1 cellular context compared by ENCODE assay signal in the genomic region with DNA sequence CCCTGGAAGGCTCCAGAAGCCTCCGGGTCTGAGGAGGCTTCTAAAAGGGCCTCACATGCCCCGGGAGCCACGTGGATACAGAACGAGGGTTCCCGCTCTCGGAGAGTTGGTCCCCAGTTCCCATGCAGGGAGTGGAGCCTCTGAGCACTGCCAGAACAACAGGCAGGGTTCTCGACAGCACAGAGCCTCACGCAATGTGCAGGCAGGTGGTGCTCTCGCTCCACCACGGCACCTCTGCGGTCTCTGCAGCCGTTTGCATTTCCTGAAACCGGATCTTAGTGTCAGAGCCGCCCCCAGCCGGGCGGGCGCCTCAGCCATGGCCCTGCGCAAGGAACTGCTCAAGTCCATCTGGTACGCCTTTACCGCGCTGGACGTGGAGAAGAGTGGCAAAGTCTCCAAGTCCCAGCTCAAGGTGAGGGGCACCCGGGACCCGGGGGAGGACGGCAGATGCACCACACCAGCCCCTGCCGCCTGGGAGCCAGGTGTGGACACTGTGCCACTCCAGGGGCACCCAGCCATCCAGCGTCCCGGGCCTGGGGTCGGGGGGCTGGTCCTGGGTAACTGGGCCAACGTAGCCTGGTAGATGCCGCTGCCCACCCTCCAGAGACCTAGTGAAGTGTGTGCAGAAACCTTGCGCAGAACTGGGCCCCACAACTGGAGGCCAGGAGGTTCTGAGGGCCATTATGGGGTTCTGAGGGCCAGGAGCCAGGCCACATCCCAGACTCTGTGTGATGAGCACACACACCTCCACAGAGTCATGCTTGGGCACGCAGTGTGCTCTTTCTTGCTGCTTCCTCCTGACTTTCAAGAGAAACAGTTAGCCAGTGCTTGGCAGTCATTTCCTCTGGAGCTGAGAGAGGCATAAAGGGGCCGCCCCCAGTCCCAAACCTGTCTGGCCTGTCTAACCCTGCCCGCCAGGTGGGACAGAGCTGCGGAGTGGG.
TF ChIP-seq lines count a peak whose summit lies in the region.

DEF6 (plus strand) TSS at position 278 of the 941 bp plus-strand sequence; CDS start at position 317, 39 bp downstream.

TF ChIP-seq in SK-N-SH, 30 proteins besides CTCF, POLR2A, EP300 and RAD21 (continued from another document):
- TF ChIP-seq REST (IDR thresholded peaks at IDR 0.05; ENCODE audit: low read depth, low read length) (no peak), GABPA (IDR thresholded peaks at IDR 0.05; ENCODE audit: low read depth) (no peak), USF2 (IDR thresholded peaks at IDR 0.05; ENCODE audit: borderline replicate concordance, low read depth, low read length) (no peak), JUND (IDR thresholded peaks at IDR 0.05) (no peak), MEF2A (IDR thresholded peaks at IDR 0.05; ENCODE audit: borderline replicate concordance, low read depth) (no peak)
